In genomic region chr2:48279347-48279746, GRCh38 we compare ENCODE assay signal across 18 cellular contexts. TPM values are rescaled to one million over a fixed set of nuclear protein-coding genes. Genes with fewer than 3 reads are reported as not detected.
DNase-seq lines count a peak whose midpoint lies in the region; TF ChIP-seq lines count a peak whose summit lies in the region.
"Had no signal": no experiment of that assay in that cellular context is flagged by ENCODE, and none has a peak within 500 bp of the region (broad histone marks: within the 10 kb centered on the region; RNA-seq: fewer than 3 reads in every experiment).

No MANE protein-coding gene starts in this region.

- peaks cover 12% of the 10 kb centered on the region for H3K9me3 ChIP-seq in A673 (ENCODE audit: low read depth, low read length, poor library complexity, severe bottlenecking)
- H3K9me3 ChIP-seq: neutrophil had no signal

- intact Hi-C loops in A673 (cut with micrococcal nuclease; ENCODE audit: unreplicated experiment), result no loop called here

- DNase-seq in A673 (ENCODE audit: low spot score) (peak; percentile 75), LNCaP clone FGC (ENCODE audit: low read depth) (peak; percentile 64), NCI-H345 treated with DMSO at 0.1 percent for 48 hours (lab: John Stamatoyannopoulos, UW; ENCODE audit: unreplicated experiment) (peak; percentile 79), cerebellar cortex (ENCODE audit: low spot score) (peak; percentile 90), NK-92 (lab: John Stamatoyannopoulos, UW; ENCODE audit: unreplicated experiment) (no peak), hypothalamus (lab: John Stamatoyannopoulos, UW) (no peak), SW 1271 (lab: John Stamatoyannopoulos, UW) (no peak), EL (no peak)
- DNase-seq: activated CD4-positive, alpha-beta T cell treated with anti-CD3 and anti-CD28 coated beads for 4 hours; activated effector memory CD4-positive, alpha-beta T cell treated with Interleukin-2 at 50 U/mL for 16 hours; central memory CD4-positive, alpha-beta T cell; DND-41; effector memory CD4-positive, alpha-beta T cell; head of caudate nucleus; islet precursor cell; right cardiac atrium; SIG-M5 had no signal

- BruUV-seq in A673 (replicated peaks; lab: Mats Ljungman, UMichigan), result no TSS peak

- TF ChIP-seq CTCF in A673 (conservative IDR thresholded peaks at IDR 0.05; ENCODE audit: low read depth, low read length), result no peak
- no peak for TF ChIP-seq CTCF in LNCaP clone FGC (IDR thresholded peaks at IDR 0.05; ENCODE audit: control insufficient read depth, extremely low read depth, insufficient read depth)

- no peaks in the 10 kb centered on the region for H3K4me1 ChIP-seq in A673 (ENCODE audit: insufficient read depth, low read length, poor library complexity, severe bottlenecking)

- H3K27ac ChIP-seq in A673 (ENCODE audit: low read depth, low read length, poor library complexity, severe bottlenecking), result no peak overlapping the region
- H3K27ac ChIP-seq: neutrophil had no signal

- POLR2A ChIA-PET in A673 (lab: Charles Lee; ENCODE audit: low non-redundant PET), result no interaction called here

- no peak overlapping the region for H3K4me3 ChIP-seq in A673 (ENCODE audit: low read depth, low read length, poor library complexity, severe bottlenecking)
- H3K4me3 ChIP-seq in LNCaP clone FGC (ENCODE audit: low read depth, low read length), result no peak overlapping the region

- no peaks in the 10 kb centered on the region for H3K36me3 ChIP-seq in A673 (ENCODE audit: insufficient read depth, low read length, poor library complexity, severe bottlenecking)
- H3K36me3 ChIP-seq: neutrophil had no signal

- no peaks in the 10 kb centered on the region for H3K27me3 ChIP-seq in A673 (replicated peaks; ENCODE audit: insufficient read depth, low read depth, low read length, poor library complexity)
- H3K27me3 ChIP-seq: neutrophil had no signal

- CTCF ChIA-PET in A673 (lab: Charles Lee), result no interaction called here

RNA-seq across cellular contexts. Expression of gene FOXN2, which starts 35.1 kb away (rescaled TPM):
- 18.9 and 21.9 TPM in 2 replicates for total RNA-seq in A673 (2021)

Comparison
In these comparisons a context has a peak if more than half of its experiments do, and no peak if none do; other contexts are left out.
1. DNase-seq: peak in A673 (single experiment), LNCaP clone FGC (single experiment), NCI-H345 treated with DMSO at 0.1 percent for 48 hours (single experiment) and cerebellar cortex (single experiment); none in NK-92 (single experiment), hypothalamus (0 of 51), SW 1271 (0 of 2) and EL (single experiment).